9 cellular contexts compared by ENCODE assay signal in the genomic region with DNA sequence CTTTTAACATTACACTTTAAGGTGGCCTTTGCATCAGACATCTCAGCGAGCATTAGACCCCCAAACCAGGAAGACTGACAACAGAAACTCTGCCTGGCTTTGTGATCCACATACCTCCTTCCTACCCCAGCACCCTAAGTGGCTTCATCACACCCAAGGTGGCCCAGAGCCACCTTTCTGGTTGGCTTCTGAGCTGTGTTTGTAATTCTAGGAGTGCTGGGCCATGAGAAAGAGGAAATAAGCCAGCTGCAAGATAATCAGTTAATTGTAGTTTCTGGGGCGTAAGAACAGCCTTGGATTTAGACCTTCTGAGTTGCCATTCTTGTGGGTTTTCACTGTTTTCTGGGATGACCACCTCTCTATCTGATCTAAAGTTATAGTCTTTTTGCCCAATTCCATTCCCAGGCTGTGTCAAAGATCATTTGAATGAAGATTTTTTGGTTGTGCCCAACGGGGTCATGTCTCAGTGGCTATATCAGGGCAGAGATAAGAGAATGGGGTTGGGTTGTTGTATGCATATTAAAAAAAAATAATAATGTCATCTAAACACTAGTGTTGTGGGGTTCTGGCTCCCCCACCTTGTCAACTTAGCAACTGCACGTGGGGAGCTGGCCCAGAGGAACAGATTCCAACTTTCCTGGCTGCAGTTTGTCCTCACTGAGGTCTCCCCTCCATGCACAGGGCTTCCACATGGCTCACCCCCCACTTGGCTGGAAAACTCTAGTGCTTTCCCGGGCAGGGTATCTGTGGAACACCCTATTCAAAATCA.
DNase-seq lines count a peak whose midpoint lies in the region; ATAC-seq and TF ChIP-seq lines count a peak whose summit lies in the region.
"Had no signal": no experiment of that assay in that cellular context is flagged by ENCODE, and none has a peak within 500 bp of the region (broad histone marks: within the 10 kb centered on the region; RNA-seq: fewer than 3 reads in every experiment).

No MANE protein-coding gene starts in this region.

- DNase-seq in DMS 273 (lab: John Stamatoyannopoulos, UW; ENCODE audit: unreplicated experiment) (peak; percentile 42), DMS 273 treated with DMSO at 0.1 percent for 48 hours (lab: John Stamatoyannopoulos, UW) (no peak), Panc1 (ENCODE audit: low read depth, low spot score) (no peak), fibroblast of villous mesenchyme (ENCODE audit: low read depth) (peak; percentile 44), smooth muscle cell (lab: John Stamatoyannopoulos, UW; ENCODE audit: unreplicated experiment) (peak; percentile 5), SW 1271 (lab: John Stamatoyannopoulos, UW) (no peak), MV-4-11 (lab: John Stamatoyannopoulos, UW) (no peak)

- CTCF ChIA-PET in Panc1 (lab: Charles Lee): no interaction called here

- no peak overlapping the region for H3K4me2 ChIP-seq in smooth muscle cell

- in situ Hi-C loops in Panc1 (cut with HindIII; ENCODE audit: low pct_unique_long_range_greater_than_20kb, low sequenced_read_pairs): no loop called here

- no peak overlapping the region for H2AFZ ChIP-seq in smooth muscle cell (ENCODE audit: low read depth)

- H3K9me3 ChIP-seq in Panc1 (ENCODE audit: control insufficient read depth, insufficient read depth, low read depth, low read length): no peaks in the 10 kb centered on the region
- H3K9me3 ChIP-seq in smooth muscle cell (replicated peaks; ENCODE audit: low read depth): no peaks in the 10 kb centered on the region

- no peaks in the 10 kb centered on the region for H3K27me3 ChIP-seq in Panc1 (ENCODE audit: control insufficient read depth, insufficient read depth, low read length)
- H3K27me3 ChIP-seq in smooth muscle cell (ENCODE audit: low read depth): no peaks in the 10 kb centered on the region

- TF ChIP-seq CTCF in Panc1 (IDR thresholded peaks at IDR 0.05): peak; percentile 46; the same call in 1 of the 2 replicates
- peak; percentile 76 for TF ChIP-seq CTCF in fibroblast of villous mesenchyme (IDR thresholded peaks at IDR 0.05; ENCODE audit: insufficient read depth, low read depth, low read length)
- TF ChIP-seq CTCF in smooth muscle cell (IDR thresholded peaks at IDR 0.05; ENCODE audit: borderline replicate concordance, insufficient read depth, poor library complexity, severe bottlenecking): peak; percentile 73

- H3F3A ChIP-seq in smooth muscle cell (ENCODE audit: low read depth): no peaks in the 10 kb centered on the region

- H4K20me1 ChIP-seq in smooth muscle cell (ENCODE audit: low read depth): no peaks in the 10 kb centered on the region

- no peak overlapping the region for H3K27ac ChIP-seq in Panc1 (ENCODE audit: low read length)
- no peak overlapping the region for H3K27ac ChIP-seq in smooth muscle cell (ENCODE audit: low read depth)
- H3K27ac ChIP-seq: 22Rv1 had no signal

- H3K4me3 ChIP-seq in Panc1 (ENCODE audit: low read depth in 2 of 2, low read length in 2 of 2) (no peak overlapping the region), fibroblast of villous mesenchyme (ENCODE audit: low read depth, low read length) (no peak overlapping the region), smooth muscle cell (no peak overlapping the region)

- intact Hi-C loops in Panc1 (cut with micrococcal nuclease; ENCODE audit: unreplicated experiment): no loop called here

- H3K9ac ChIP-seq in smooth muscle cell (ENCODE audit: low read depth): no peak overlapping the region

- WGBS in smooth muscle cell (ENCODE audit: low lambda C conversion rate): 62% methylated on average over 5 of the region's 5 CpGs

- H3K36me3 ChIP-seq in Panc1 (ENCODE audit: control insufficient read depth, insufficient read depth, low read length) (no peaks in the 10 kb centered on the region), smooth muscle cell (ENCODE audit: low read depth) (no peaks in the 10 kb centered on the region)

- ATAC-seq in Panc1 (no peak), HG03045 (IDR thresholded peaks at IDR 0.05; ENCODE audit: unreplicated experiment) (no peak)

- H3K4me1 ChIP-seq in Panc1 (ENCODE audit: control insufficient read depth, insufficient read depth, low read length) (no peaks in the 10 kb centered on the region), smooth muscle cell (ENCODE audit: low read depth) (no peaks in the 10 kb centered on the region)

- no peaks in the 10 kb centered on the region for H3K79me2 ChIP-seq in smooth muscle cell (ENCODE audit: low read depth)

- POLR2A ChIA-PET in Panc1 (lab: Charles Lee): no interaction called here

- BruUV-seq in Panc1 (replicated peaks; lab: Mats Ljungman, UMichigan): no TSS peak

Comparison
In these comparisons a context has a peak if more than half of its experiments do, and no peak if none do; other contexts are left out.
1. DNase-seq: peak in DMS 273 (single experiment), fibroblast of villous mesenchyme (single experiment) and smooth muscle cell (single experiment); none in DMS 273 treated with DMSO at 0.1 percent for 48 hours (single experiment), Panc1 (single experiment), SW 1271 (0 of 2) and MV-4-11 (single experiment).
2. Peak in every context shown above with its lines, with median percentiles within 50 percentile points of each other: CTCF ChIP-seq.